Comparison of ENCODE assay signal across 20 cellular contexts in genomic region chr22:42389137-42389536, GRCh38. TPM values are rescaled to one million over a fixed set of nuclear protein-coding genes. Genes with fewer than 3 reads are reported as not detected.
DNase-seq lines count a peak whose midpoint lies in the region; TF ChIP-seq lines count a peak whose summit lies in the region.
"Had no signal": no experiment of that assay in that cellular context is flagged by ENCODE, and none has a peak within 500 bp of the region (broad histone marks: within the 10 kb centered on the region; RNA-seq: fewer than 3 reads in every experiment).

No MANE protein-coding gene starts in this region.

- no peaks in the 10 kb centered on the region for H3K36me3 ChIP-seq in endodermal cell (ENCODE audit: control insufficient read depth, insufficient read depth, low read length)
- H3K36me3 ChIP-seq: SJSA1, uterus had no signal

- peak overlapping the region; percentile 94 for H3K27ac ChIP-seq in endodermal cell (ENCODE audit: low read depth, low read length)
- H3K27ac ChIP-seq: hepatocyte, SJSA1, uterus had no signal

- no peak overlapping the region for H3K4me3 ChIP-seq in endodermal cell (ENCODE audit: low read length)
- H3K4me3 ChIP-seq: hepatocyte, SJSA1, uterus had no signal

- no peaks in the 10 kb centered on the region for H3K4me1 ChIP-seq in endodermal cell (ENCODE audit: control insufficient read depth, insufficient read depth, low read length)
- H3K4me1 ChIP-seq: SJSA1, uterus had no signal

- no peaks in the 10 kb centered on the region for H3K4me1 Mint-ChIP-seq in endodermal cell
- H3K4me1 Mint-ChIP-seq: CD4-positive, alpha-beta memory T cell; central memory CD8-positive, alpha-beta T cell had no signal

- H3K9me3 Mint-ChIP-seq in endodermal cell = no peaks in the 10 kb centered on the region
- H3K9me3 Mint-ChIP-seq: central memory CD8-positive, alpha-beta T cell; naive thymus-derived CD8-positive, alpha-beta T cell had no signal

- DNase-seq in COR-L47 (lab: John Stamatoyannopoulos, UW) (peak; percentile 48), HPDE6-E6E7 (ENCODE audit: extremely low spot score) (peak; percentile 72), NCI-H748 (lab: John Stamatoyannopoulos, UW; ENCODE audit: unreplicated experiment) (peak; percentile 86), endodermal cell (no peak), SW480 (ENCODE audit: low spot score) (no peak), NOMO-1 (lab: John Stamatoyannopoulos, UW; ENCODE audit: unreplicated experiment in 2 of 2) (no peak)
- no peak for DNase-seq in stimulated activated CD4-positive, alpha-beta T cell treated with anti-CD3 and anti-CD28 coated beads, Interleukin-1b, Interleukin-23, amount 100 ng/mL, for 48 hours
- no peak for DNase-seq in activated naive CD4-positive, alpha-beta T cell treated with Interleukin-2 at 50 U/mL for 16 hours
- DNase-seq: CD4-positive, alpha-beta memory T cell; GOT3; IMR-90; naive thymus-derived CD8-positive, alpha-beta T cell; stimulated activated CD4-positive, alpha-beta T cell treated with anti-CD3 and anti-CD28 coated beads, Interleukin-4, amount 100 ng/mL, for 1 hour; T-helper 2 cell; uterus had no signal

- 82 to 92% methylated on average over 5 to 7 of the region's 7 CpGs for WGBS in endodermal cell (ENCODE audit: insufficient coverage in 1 of 2, insufficient read length in 1 of 2), 2 experiments

- no peak overlapping the region for H3K9ac ChIP-seq in endodermal cell (ENCODE audit: extremely low read depth, low read length, poor library complexity, severe bottlenecking)

- no peaks in the 10 kb centered on the region for H3K9me3 ChIP-seq in endodermal cell (ENCODE audit: control insufficient read depth, low read length)
- H3K9me3 ChIP-seq: SJSA1, uterus had no signal

- H3K27me3 Mint-ChIP-seq in endodermal cell (ENCODE audit: insufficient read depth) = peaks cover 12% of the 10 kb centered on the region

- H3K4me3 Mint-ChIP-seq in endodermal cell = no peak overlapping the region
- H3K4me3 Mint-ChIP-seq: CD4-positive, alpha-beta memory T cell; central memory CD8-positive, alpha-beta T cell; naive thymus-derived CD8-positive, alpha-beta T cell had no signal

- no peaks in the 10 kb centered on the region for H3K27me3 ChIP-seq in endodermal cell (ENCODE audit: control insufficient read depth, insufficient read depth, low read length, poor library complexity, severe bottlenecking)
- H3K27me3 ChIP-seq: hepatocyte, SJSA1, uterus had no signal

- H3K27ac Mint-ChIP-seq in endodermal cell = no peak overlapping the region
- H3K27ac Mint-ChIP-seq: naive thymus-derived CD8-positive, alpha-beta T cell; progenitor cell of endocrine pancreas had no signal

- TF ChIP-seq CTCF in endodermal cell (conservative IDR thresholded peaks at IDR 0.05) = no peak

- H3K36me3 Mint-ChIP-seq in endodermal cell (ENCODE audit: low read depth) = no peaks in the 10 kb centered on the region
- H3K36me3 Mint-ChIP-seq: CD4-positive, alpha-beta memory T cell; naive thymus-derived CD8-positive, alpha-beta T cell had no signal

RNA-seq across cellular contexts. Expression of gene NFAM1, which starts 43.1 kb away (rescaled TPM):
- total RNA-seq in endodermal cell = 1 to 10 TPM in 1 of 2 donors, under 1 TPM in 1; 0.92 to 1.1 TPM
- 0.32 TPM for polyA plus RNA-seq in endodermal cell (2013, experiment 1 of 2)
- polyA plus RNA-seq in endodermal cell (2013, experiment 2 of 2) = 0.25 TPM
- total RNA-seq: IMR-90, lung microvascular endothelial cell, SJSA1 had no signal
- polyA plus RNA-seq: IMR-90; naive thymus-derived CD8-positive, alpha-beta T cell had no signal

Comparison
In these comparisons a context has a peak if more than half of its experiments do, and no peak if none do; other contexts are left out.
1. DNase-seq: peak in COR-L47 (single experiment), HPDE6-E6E7 (single experiment) and NCI-H748 (single experiment); none in endodermal cell (single experiment), stimulated activated CD4-positive, alpha-beta T cell treated with anti-CD3 and anti-CD28 coated beads, Interleukin-1b, Interleukin-23, amount 100 ng/mL, for 48 hours (single experiment), activated naive CD4-positive, alpha-beta T cell treated with Interleukin-2 at 50 U/mL for 16 hours (single experiment), SW480 (single experiment) and NOMO-1 (0 of 2).